Comparison of ENCODE assay signal across 32 cellular contexts in the genomic region with DNA sequence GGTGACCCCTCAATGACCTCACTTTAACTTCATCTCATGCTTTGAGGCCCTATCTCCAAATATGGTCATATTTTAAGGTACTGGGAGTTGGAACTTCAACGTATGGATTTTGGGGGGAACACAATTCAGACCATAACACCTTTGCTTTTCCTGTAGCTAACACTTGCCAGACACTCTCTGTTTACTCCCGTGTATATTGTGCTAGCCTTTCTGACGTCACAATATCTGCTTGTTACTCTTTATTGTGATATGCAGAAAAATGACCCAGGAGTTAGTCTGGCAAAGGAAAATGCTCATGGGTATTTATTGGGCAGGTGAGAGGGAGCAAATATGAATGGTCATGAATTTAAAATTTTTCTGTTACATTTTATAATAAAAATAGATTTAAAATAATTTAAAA. TPM values are rescaled to one million over a fixed set of nuclear protein-coding genes. Genes with fewer than 3 reads are reported as not detected.
"Had no signal": no experiment of that assay in that cellular context is flagged by ENCODE, and none has a peak within 500 bp of the region (broad histone marks: within the 10 kb centered on the region; RNA-seq: fewer than 3 reads in every experiment).

No MANE protein-coding gene starts in this region.

- H3K79me2 ChIP-seq: parathyroid adenoma had no signal

- DNase-seq: naive thymus-derived CD8-positive, alpha-beta T cell; nephron progenitor cell; occipital lobe; ovary; posterior cingulate gyrus; psoas muscle; right cardiac atrium; spleen; stimulated activated CD4-positive, alpha-beta T cell treated with anti-CD3 and anti-CD28 coated beads, Interleukin-12 subunit alpha, Interleukin-12 subunit beta, amount 100 ng/mL, for 4 hours; stimulated activated CD4-positive, alpha-beta T cell treated with anti-CD3 and anti-CD28 coated beads, Interleukin-1b, Interleukin-23, amount 100 ng/mL, for 48 hours; stimulated activated CD4-positive, alpha-beta T cell treated with anti-CD3 and anti-CD28 coated beads, Interleukin-4, amount 100 ng/mL, for 1 hour; stimulated activated CD4-positive, alpha-beta T cell treated with anti-CD3 and anti-CD28 coated beads, Interleukin-4, amount 100 ng/mL, for 4 hours; stimulated activated CD8-positive, alpha-beta memory T cell treated with anti-CD3 and anti-CD28 coated beads, Interleukin-4, amount 100 ng/mL, for 48 hours; stimulated activated naive CD4-positive, alpha-beta T cell; stimulated activated naive CD8-positive, alpha-beta T cell treated with anti-CD3 and anti-CD28 coated beads, Interleukin-15, amount 100 ng/mL, for 72 hours; stimulated activated naive CD8-positive, alpha-beta T cell treated with anti-CD3 and anti-CD28 coated beads, Interleukin-15, Interleukin-2, amounts not matched to agents 100 U/mL and 50 U/mL, for 24 hours; substantia nigra; testis; tibial artery; transverse colon; upper lobe of right lung; uterus had no signal

- H3K4me1 Mint-ChIP-seq: naive thymus-derived CD8-positive, alpha-beta T cell; neural crest cell; stimulated activated memory B cell treated with anti-CD40 and anti-IgM and Interleukin-4, amounts not matched to agents 10 μg/mL and 1 μg/mL and 100 μg/mL, for 72 hours; stimulated activated naive CD8-positive, alpha-beta T cell treated with anti-CD3 and anti-CD28 coated beads, Interleukin-15, amount 100 ng/mL, for 72 hours had no signal

- H3K4me1 ChIP-seq: parathyroid adenoma, psoas muscle, spleen, suprapubic skin, testis, transverse colon, upper lobe of right lung, uterus had no signal

- H3K4me3 Mint-ChIP-seq: naive thymus-derived CD8-positive, alpha-beta T cell; natural killer cell treated with Interleukin-12 subunit alpha and Interleukin-12 subunit beta and Interleukin-15 and Interleukin-18, amount 100 ng/mL, for 72 hours; nephron progenitor cell; neural crest cell; stimulated activated memory B cell treated with anti-CD40 and anti-IgM and Interleukin-4, amounts not matched to agents 10 μg/mL and 1 μg/mL and 100 μg/mL, for 72 hours; stimulated activated naive CD8-positive, alpha-beta T cell treated with anti-CD3 and anti-CD28 coated beads, Interleukin-15, amount 100 ng/mL, for 72 hours; type B pancreatic cell had no signal

- H3K9ac ChIP-seq: parathyroid adenoma had no signal

- H3K27ac ChIP-seq: ovary, parathyroid adenoma, psoas muscle, skin epidermis, spleen, suprapubic skin, testis, tibial artery, transverse colon, upper lobe of right lung, uterus had no signal

- ATAC-seq: naive thymus-derived CD8-positive, alpha-beta T cell; natural killer cell treated with Interleukin-12 subunit alpha and Interleukin-12 subunit beta and Interleukin-15 and Interleukin-18, amount 100 ng/mL, for 72 hours; psoas muscle; right cardiac atrium; sciatic nerve; stimulated activated memory B cell treated with anti-CD40 and anti-IgM and Interleukin-4, amounts not matched to agents 10 μg/mL and 1 μg/mL and 100 μg/mL, for 72 hours; stimulated activated naive CD8-positive, alpha-beta T cell treated with anti-CD3 and anti-CD28 coated beads, Interleukin-15, amount 100 ng/mL, for 72 hours; stimulated activated naive CD8-positive, alpha-beta T cell treated with anti-CD3 and anti-CD28 coated beads, Interleukin-15, Interleukin-2, amounts not matched to agents 100 U/mL and 50 U/mL, for 24 hours; upper lobe of right lung had no signal

- H3K27me3 Mint-ChIP-seq: naive thymus-derived CD8-positive, alpha-beta T cell; natural killer cell treated with Interleukin-12 subunit alpha and Interleukin-12 subunit beta and Interleukin-15 and Interleukin-18, amount 100 ng/mL, for 72 hours; progenitor cell of endocrine pancreas; stimulated activated memory B cell treated with anti-CD40 and anti-IgM and Interleukin-4, amounts not matched to agents 10 μg/mL and 1 μg/mL and 100 μg/mL, for 72 hours; stimulated activated naive CD8-positive, alpha-beta T cell treated with anti-CD3 and anti-CD28 coated beads, Interleukin-15, amount 100 ng/mL, for 72 hours; type B pancreatic cell had no signal

- H3K9me3 ChIP-seq: ovary, psoas muscle, suprapubic skin, testis, tibial artery, transverse colon, upper lobe of right lung, uterus had no signal

- H2AFZ ChIP-seq: parathyroid adenoma had no signal

- H3K36me3 Mint-ChIP-seq: naive thymus-derived CD8-positive, alpha-beta T cell; stimulated activated memory B cell treated with anti-CD40 and anti-IgM and Interleukin-4, amounts not matched to agents 10 μg/mL and 1 μg/mL and 100 μg/mL, for 72 hours; type B pancreatic cell had no signal

- H3K9me3 Mint-ChIP-seq: type B pancreatic cell had no signal

- H3K27me3 ChIP-seq: ovary, spleen, suprapubic skin, testis, tibial artery, transverse colon, upper lobe of right lung, uterus had no signal

- H3K36me3 ChIP-seq: ovary, spleen, suprapubic skin, tibial artery, transverse colon, upper lobe of right lung, uterus had no signal

- H3K27ac Mint-ChIP-seq: naive thymus-derived CD8-positive, alpha-beta T cell; natural killer cell treated with Interleukin-12 subunit alpha and Interleukin-12 subunit beta and Interleukin-15 and Interleukin-18, amount 100 ng/mL, for 72 hours; progenitor cell of endocrine pancreas; stimulated activated memory B cell treated with anti-CD40 and anti-IgM and Interleukin-4, amounts not matched to agents 10 μg/mL and 1 μg/mL and 100 μg/mL, for 72 hours; stimulated activated naive CD8-positive, alpha-beta T cell treated with anti-CD3 and anti-CD28 coated beads, Interleukin-15, amount 100 ng/mL, for 72 hours; type B pancreatic cell had no signal

- H3K4me2 ChIP-seq: smooth muscle cell had no signal

- H3K4me3 ChIP-seq: ovary, psoas muscle, skin epidermis, smooth muscle cell, spleen, suprapubic skin, testis, tibial artery, transverse colon, upper lobe of right lung, uterus had no signal

RNA-seq across cellular contexts. Expression of a gene that starts 45.7 kb away (rescaled TPM):
- total RNA-seq: naive thymus-derived CD8-positive, alpha-beta T cell; natural killer cell treated with Interleukin-12 subunit alpha and Interleukin-12 subunit beta and Interleukin-15 and Interleukin-18, amount 100 ng/mL, for 72 hours had no signal
- polyA plus RNA-seq: naive thymus-derived CD8-positive, alpha-beta T cell had no signal
